Comparison of ENCODE assay signal across 13 cellular contexts in genomic region chr2:117536139-117536538, GRCh38.
DNase-seq lines count a peak whose midpoint lies in the region; ATAC-seq, FAIRE-seq and TF ChIP-seq lines count a peak whose summit lies in the region.
"Had no signal": no experiment of that assay in that cellular context is flagged by ENCODE, and none has a peak within 500 bp of the region (broad histone marks: within the 10 kb centered on the region; RNA-seq: fewer than 3 reads in every experiment).

No MANE protein-coding gene starts in this region.

- no peak for FAIRE-seq in kidney (lab: Jason Lieb, UNC)
- no peak for FAIRE-seq in frontal cortex (lab: Jason Lieb, UNC)

- in situ Hi-C loops in Panc1 (cut with HindIII; ENCODE audit: low pct_unique_long_range_greater_than_20kb, low sequenced_read_pairs): no loop called here

- H3K36me3 ChIP-seq in A673 (ENCODE audit: insufficient read depth, low read length, poor library complexity, severe bottlenecking) (no peaks in the 10 kb centered on the region), Panc1 (ENCODE audit: control insufficient read depth, insufficient read depth, low read length) (no peaks in the 10 kb centered on the region), kidney (ENCODE audit: control insufficient read depth in 1 of 2, insufficient read depth in 2 of 2, low read length in 2 of 2) (no peaks in the 10 kb centered on the region)
- H3K36me3 ChIP-seq: tibial nerve had no signal

- POLR2A ChIA-PET in A673 (lab: Charles Lee; ENCODE audit: low non-redundant PET): no interaction called here
- POLR2A ChIA-PET in Panc1 (lab: Charles Lee): interaction anchor here (0.5 kb wide), 1 partner anchor 153 kb away, joined by 3 read pairs; no protein-coding TSS in a partner anchor

- H3K27ac ChIP-seq in A673 (ENCODE audit: low read depth, low read length, poor library complexity, severe bottlenecking) (no peak overlapping the region), Panc1 (ENCODE audit: low read length) (no peak overlapping the region), kidney (ENCODE audit: low read depth in 2 of 2, low read length in 2 of 2) (no peak overlapping the region)
- H3K27ac ChIP-seq: dorsolateral prefrontal cortex, tibial nerve had no signal

- H3K4me3 ChIP-seq in A673 (ENCODE audit: low read depth, low read length, poor library complexity, severe bottlenecking) (no peak overlapping the region), Panc1 (ENCODE audit: low read depth in 2 of 2, low read length in 2 of 2) (no peak overlapping the region), kidney (ENCODE audit: low read length in 2 of 2) (no peak overlapping the region)
- H3K4me3 ChIP-seq: dorsolateral prefrontal cortex, tibial nerve had no signal

- no peak overlapping the region for H3K9ac ChIP-seq in kidney (ENCODE audit: low read length in 2 of 2)

- H3K4me1 ChIP-seq in A673 (ENCODE audit: insufficient read depth, low read length, poor library complexity, severe bottlenecking) (no peaks in the 10 kb centered on the region), Panc1 (ENCODE audit: control insufficient read depth, insufficient read depth, low read length) (no peaks in the 10 kb centered on the region), kidney (ENCODE audit: control insufficient read depth in 1 of 2, insufficient read depth in 1 of 2, low read depth in 1 of 2, low read length in 2 of 2) (no peaks in the 10 kb centered on the region)
- H3K4me1 ChIP-seq: tibial nerve had no signal

- ATAC-seq in Panc1: no peak
- ATAC-seq in HG03439 (IDR thresholded peaks at IDR 0.05; ENCODE audit: unreplicated experiment): no peak
- ATAC-seq in GM19395 (IDR thresholded peaks at IDR 0.05; ENCODE audit: unreplicated experiment): no peak

- intact Hi-C loops in A673 (cut with micrococcal nuclease; ENCODE audit: unreplicated experiment): no loop called here
- intact Hi-C loops in Panc1 (cut with micrococcal nuclease; ENCODE audit: unreplicated experiment): no loop called here
- intact Hi-C loops in kidney (cut with DNase I): no loop called here

- CTCF ChIA-PET in A673 (lab: Charles Lee) (no interaction called here), Panc1 (lab: Charles Lee) (no interaction called here)

- H3K27me3 ChIP-seq in A673 (replicated peaks; ENCODE audit: insufficient read depth, low read depth, low read length, poor library complexity) (no peaks in the 10 kb centered on the region), Panc1 (ENCODE audit: control insufficient read depth, insufficient read depth, low read length) (no peaks in the 10 kb centered on the region)
- H3K27me3 ChIP-seq: dorsolateral prefrontal cortex, tibial nerve had no signal

- DNase-seq in A673 (ENCODE audit: low spot score) (peak; percentile 17), Panc1 (ENCODE audit: low read depth, low spot score) (no peak), kidney (no peak), frontal cortex (ENCODE audit: low spot score in 2 of 2) (no peak), NCI-H1105 (lab: John Stamatoyannopoulos, UW) (no peak)
- DNase-seq: activated gamma-delta T cell treated with Interleukin-2 at 50 U/mL for 16 hours, COR-L47, dorsolateral prefrontal cortex, NCI-H69 had no signal

- no peaks in the 10 kb centered on the region for H3K9me3 ChIP-seq in A673 (ENCODE audit: low read depth, low read length, poor library complexity, severe bottlenecking)
- H3K9me3 ChIP-seq in Panc1 (ENCODE audit: control insufficient read depth, insufficient read depth, low read depth, low read length): no peaks in the 10 kb centered on the region
- peaks cover 0 to 6% of the 10 kb centered on the region in 2 donors for H3K9me3 ChIP-seq in kidney (ENCODE audit: control insufficient read depth in 1 of 2, low read length in 2 of 2)

- no TSS peak for BruUV-seq in A673 (replicated peaks; lab: Mats Ljungman, UMichigan)
- no TSS peak for BruUV-seq in Panc1 (replicated peaks; lab: Mats Ljungman, UMichigan)

- peak; percentile 50 for TF ChIP-seq CTCF in A673 (conservative IDR thresholded peaks at IDR 0.05; ENCODE audit: low read depth, low read length)
- TF ChIP-seq CTCF in GM12873 (IDR thresholded peaks at IDR 0.05; ENCODE audit: insufficient read depth, low read depth, low read length, missing control alignments): peak; percentile 48
- peak; percentile 42 for TF ChIP-seq CTCF in Panc1 (IDR thresholded peaks at IDR 0.05)
- peak; percentile 19 for TF ChIP-seq CTCF in kidney (IDR thresholded peaks at IDR 0.05; ENCODE audit: borderline replicate concordance, extremely low read depth, insufficient read depth)
